Comparison of ENCODE assay signal across 9 cellular contexts in genomic region chr1:90718411-90719320, GRCh38. TPM values are rescaled to one million over a fixed set of nuclear protein-coding genes. Genes with fewer than 3 reads are reported as not detected.
A peak's percentile ranks its signal among the peaks of the same experiment; 100 is the strongest.
DNase-seq lines count a peak whose midpoint lies in the region; ATAC-seq and TF ChIP-seq lines count a peak whose summit lies in the region.
"Had no signal": no experiment of that assay in that cellular context is flagged by ENCODE, and none has a peak within 500 bp of the region (broad histone marks: within the 10 kb centered on the region; RNA-seq: fewer than 3 reads in every experiment).

No MANE protein-coding gene starts in this region.

- H3K9ac ChIP-seq in NT2/D1 (ENCODE audit: insufficient read length, low read depth), result peak overlapping the region; percentile 57

- H3K27ac ChIP-seq in esophagus squamous epithelium (no peak overlapping the region), psoas muscle (no peak overlapping the region)

- H3K4me1 ChIP-seq in NT2/D1 (ENCODE audit: insufficient read depth, insufficient read length), result peaks cover 7% of the 10 kb centered on the region
- H3K4me1 ChIP-seq in esophagus squamous epithelium, result peaks cover 6 to 55% (median 20%) of the 10 kb centered on the region in 3 donors
- H3K4me1 ChIP-seq in psoas muscle, result peaks cover 15% of the 10 kb centered on the region

- TF ChIP-seq CTCF in esophagus squamous epithelium (IDR thresholded peaks at IDR 0.05) (no peak), psoas muscle (IDR thresholded peaks at IDR 0.05) (no peak)

- ATAC-seq in psoas muscle, result peak in 1 of 4 donors; percentile 34
- ATAC-seq in HG03521 (IDR thresholded peaks at IDR 0.05; ENCODE audit: unreplicated experiment), result no peak
- ATAC-seq in HG02571 (IDR thresholded peaks at IDR 0.05; ENCODE audit: unreplicated experiment), result no peak
- ATAC-seq in GM21576 (IDR thresholded peaks at IDR 0.05; ENCODE audit: unreplicated experiment), result no peak

- H3K9me3 ChIP-seq in NT2/D1 (ENCODE audit: insufficient read depth, low read length) (no peaks in the 10 kb centered on the region), esophagus squamous epithelium (peaks cover 0 to 4% (median 0%) of the 10 kb centered on the region in 3 donors), psoas muscle (no peaks in the 10 kb centered on the region)

- no peak for TF ChIP-seq POLR2A in esophagus squamous epithelium (IDR thresholded peaks at IDR 0.05)

- H3K27me3 ChIP-seq in NT2/D1 (ENCODE audit: insufficient read depth, insufficient read length), result peaks cover 98% of the 10 kb centered on the region
- peaks cover 16 to 100% (median 74%) of the 10 kb centered on the region in 4 donors for H3K27me3 ChIP-seq in esophagus squamous epithelium
- peaks cover 2 to 97% (median 70%) of the 10 kb centered on the region in 3 donors for H3K27me3 ChIP-seq in psoas muscle (ENCODE audit: insufficient read depth in 3 of 3, low read length in 2 of 3)

- 7 to 16% methylated on average over 24 to 48 of the region's 66 CpGs for WGBS in esophagus squamous epithelium, 2 donors
- 1 to 3% (median 2%) methylated on average over 63 to 66 of the region's 66 CpGs for WGBS in psoas muscle, 3 donors

- DNase-seq in DMS53 treated with DMSO at 0.1 percent for 48 hours (lab: John Stamatoyannopoulos, UW; ENCODE audit: unreplicated experiment) (peak; percentile 74), NT2/D1 (ENCODE audit: low read depth, low spot score) (no peak), esophagus squamous epithelium (lab: John Stamatoyannopoulos, UW) (no peak), psoas muscle (no peak)
- DNase-seq in activated CD4-positive, alpha-beta T cell treated with anti-CD3 and anti-CD28 coated beads for 4 hours, result no peak

- H3K36me3 ChIP-seq in NT2/D1 (ENCODE audit: insufficient read depth, insufficient read length, low read length) (no peaks in the 10 kb centered on the region), esophagus squamous epithelium (no peaks in the 10 kb centered on the region), psoas muscle (ENCODE audit: insufficient read depth in 1 of 2, low read depth in 1 of 2) (no peaks in the 10 kb centered on the region)

- H3K4me3 ChIP-seq in NT2/D1 (ENCODE audit: insufficient read length, low read depth) (peak overlapping the region; percentile 53), esophagus squamous epithelium (peak overlapping the region in 3 of 4 donors; percentile 9 to 56 (median 43)), psoas muscle (peak overlapping the region; percentile 59)

- intact Hi-C loops in esophagus squamous epithelium (cut with DNase I), result no loop called here
- intact Hi-C loops in psoas muscle (cut with DNase I), result loop anchor here in 1 of 2 donors (10.0 kb wide), 2 partner anchors 136 to 246 kb away; no protein-coding TSS in a partner anchor

RNA-seq across cellular contexts. Expression of gene BARHL2, which starts 1.6 kb away (rescaled TPM):
- total RNA-seq in esophagus squamous epithelium (not detected), psoas muscle (not detected)
- not detected for polyA plus RNA-seq in psoas muscle
- total RNA-seq: activated CD8-positive, alpha-beta memory T cell treated with anti-CD3 and anti-CD28 coated beads for 36 hours had no signal
